ENCODE assay signal across 18 cellular contexts in genomic region chr3:14016900-14017475, GRCh38.
A peak's percentile ranks its signal among the peaks of the same experiment; 100 is the strongest.
DNase-seq lines count a peak whose midpoint lies in the region; ATAC-seq and TF ChIP-seq lines count a peak whose summit lies in the region.
"Had no signal": no experiment of that assay in that cellular context is flagged by ENCODE, and none has a peak within 500 bp of the region (broad histone marks: within the 10 kb centered on the region; RNA-seq: fewer than 3 reads in every experiment).

No MANE protein-coding gene starts in this region.

- H3K27ac ChIP-seq in HEK293 (ENCODE audit: extremely low read depth, low read depth, low read length) = no peak overlapping the region
- peak overlapping the region in 19 of 21 experiments; percentile 16 to 81 (median 66) for H3K27ac ChIP-seq in skin epidermis
- H3K27ac ChIP-seq: neutrophil, SJSA1, tibial artery, WERI-Rb-1 had no signal

- no peaks in the 10 kb centered on the region for H3K4me1 Mint-ChIP-seq in activated naive CD4-positive, alpha-beta T cell treated with anti-CD3 and anti-CD28 coated beads, Interleukin-2, amount 10 ng/mL, durations not matched to agents 7 days and 5 days
- H3K4me1 Mint-ChIP-seq: activated CD4-positive, alpha-beta memory T cell treated with anti-CD3 and anti-CD28 coated beads, Interleukin-2, amount 10 ng/mL, durations not matched to agents 7 days and 5 days had no signal

- no peaks in the 10 kb centered on the region for H3K9me3 Mint-ChIP-seq in activated naive CD4-positive, alpha-beta T cell treated with anti-CD3 and anti-CD28 coated beads, Interleukin-2, amount 10 ng/mL, durations not matched to agents 7 days and 5 days
- H3K9me3 Mint-ChIP-seq: activated CD4-positive, alpha-beta memory T cell treated with anti-CD3 and anti-CD28 coated beads, Interleukin-2, amount 10 ng/mL, durations not matched to agents 7 days and 5 days had no signal

- H3K4me3 ChIP-seq in HEK293 (ENCODE audit: low read depth, low read length) = no peak overlapping the region
- H3K4me3 ChIP-seq in epithelial cell of esophagus (ENCODE audit: low read length) = peak overlapping the region; percentile 34
- H3K4me3 ChIP-seq in skin epidermis = peak overlapping the region in 4 of 7 experiments; percentile 10 to 28 (median 12)
- H3K4me3 ChIP-seq: SJSA1, tibial artery had no signal

- CTCF ChIA-PET in HEK293 (lab: Yijun Ruan, JAX) = no interaction called here
- CTCF ChIA-PET in activated naive CD4-positive, alpha-beta T cell treated with anti-CD3 and anti-CD28 coated beads, Interleukin-2, amount 10 ng/mL, durations not matched to agents 7 days and 5 days (lab: Charles Lee) = no interaction called here

- POLR2A ChIA-PET in HEK293 (lab: Yijun Ruan, JAX) = interaction anchor here (1.3 kb wide), 1 partner anchor 14 kb away, joined by 3 read pairs; no protein-coding TSS in a partner anchor

- H3K4me3 Mint-ChIP-seq in activated naive CD4-positive, alpha-beta T cell treated with anti-CD3 and anti-CD28 coated beads, Interleukin-2, amount 10 ng/mL, durations not matched to agents 7 days and 5 days = no peak overlapping the region
- H3K4me3 Mint-ChIP-seq: activated CD4-positive, alpha-beta memory T cell treated with anti-CD3 and anti-CD28 coated beads, Interleukin-2, amount 10 ng/mL, durations not matched to agents 7 days and 5 days had no signal

- no peaks in the 10 kb centered on the region for H3K36me3 Mint-ChIP-seq in activated naive CD4-positive, alpha-beta T cell treated with anti-CD3 and anti-CD28 coated beads, Interleukin-2, amount 10 ng/mL, durations not matched to agents 7 days and 5 days

- DNase-seq in NCI-H526 treated with DMSO at 0.1 percent for 48 hours (lab: John Stamatoyannopoulos, UW) = peak; percentile 53
- peak; percentile 92 for DNase-seq in epithelial cell of esophagus (ENCODE audit: low read depth)
- DNase-seq in activated naive CD4-positive, alpha-beta T cell treated with anti-CD3 and anti-CD28 coated beads, Interleukin-2, amount 10 ng/mL, durations not matched to agents 7 days and 5 days = no peak
- DNase-seq in GM13976 (ENCODE audit: low spot score) = no peak
- DNase-seq in inferior parietal cortex (ENCODE audit: extremely low spot score) = no peak
- DNase-seq: activated CD4-positive, alpha-beta memory T cell treated with anti-CD3 and anti-CD28 coated beads, Interleukin-2, amount 10 ng/mL, durations not matched to agents 7 days and 5 days; amniotic stem cell; NCI-H524; retina; stimulated activated CD4-positive, alpha-beta T cell treated with anti-CD3 and anti-CD28 coated beads, Interleukin-15, amount 100 ng/mL, for 24 hours; T-helper 2 cell; tibial artery; WERI-Rb-1 had no signal

- H3K4me1 ChIP-seq in HEK293 (ENCODE audit: control insufficient read depth, insufficient read depth, low read length) = no peaks in the 10 kb centered on the region
- H3K4me1 ChIP-seq: SJSA1, tibial artery had no signal

- H3K36me3 ChIP-seq in HEK293 (ENCODE audit: control insufficient read depth in 2 of 2, insufficient read depth in 1 of 2, low read length in 2 of 2) = no peaks in the 10 kb centered on the region
- H3K36me3 ChIP-seq: neutrophil, SJSA1, tibial artery, WERI-Rb-1 had no signal

- peaks cover 12% of the 10 kb centered on the region for H3K27me3 Mint-ChIP-seq in activated naive CD4-positive, alpha-beta T cell treated with anti-CD3 and anti-CD28 coated beads, Interleukin-2, amount 10 ng/mL, durations not matched to agents 7 days and 5 days

- in situ Hi-C loops in GM13976 (cut with MboI; ENCODE audit: low sequenced_read_pairs, unreplicated experiment) = no loop called here

- no peak for ATAC-seq in GM21529 (IDR thresholded peaks at IDR 0.05; ENCODE audit: unreplicated experiment)

- TF ChIP-seq CTCF in HEK293 (tag by site-specific recombination; IDR thresholded peaks at IDR 0.05) (no peak), epithelial cell of esophagus (IDR thresholded peaks at IDR 0.05; ENCODE audit: insufficient read depth, low read depth, low read length, missing control alignments) (no peak), GM13976 (IDR thresholded peaks at IDR 0.05; ENCODE audit: borderline replicate concordance, control extremely low read depth, extremely low read depth, insufficient read depth, missing control alignments) (no peak)

- H3K9me3 ChIP-seq in HEK293 (ENCODE audit: control insufficient read depth, insufficient read depth, low read depth, low read length) = no peaks in the 10 kb centered on the region
- H3K9me3 ChIP-seq: neutrophil, SJSA1 had no signal

- no peak overlapping the region for H3K27ac Mint-ChIP-seq in activated naive CD4-positive, alpha-beta T cell treated with anti-CD3 and anti-CD28 coated beads, Interleukin-2, amount 10 ng/mL, durations not matched to agents 7 days and 5 days
- H3K27ac Mint-ChIP-seq: activated CD4-positive, alpha-beta memory T cell treated with anti-CD3 and anti-CD28 coated beads, Interleukin-2, amount 10 ng/mL, durations not matched to agents 7 days and 5 days had no signal

TF ChIP-seq in HEK293, 187 proteins besides CTCF, POLR2A, EP300 and RAD21:
- TF ChIP-seq KLF1 (tag by site-specific recombination; IDR thresholded peaks at IDR 0.05) (peak; percentile 94), ZBTB6 (tag by site-specific recombination; IDR thresholded peaks at IDR 0.05) (no peak), KLF17 (tag by site-specific recombination; IDR thresholded peaks at IDR 0.05) (peak; percentile 64; the same call in 1 of the 2 replicates), ZIC2 (tag by site-specific recombination; IDR thresholded peaks at IDR 0.05) (peak; percentile 74)
TF ChIP-seq in HEK293: peak in this region for 3.

Comparison
In these comparisons a context has a peak if more than half of its experiments do, and no peak if none do; other contexts are left out.
1. DNase-seq: peak in NCI-H526 treated with DMSO at 0.1 percent for 48 hours (single experiment) and epithelial cell of esophagus (single experiment); none in activated naive CD4-positive, alpha-beta T cell treated with anti-CD3 and anti-CD28 coated beads, Interleukin-2, amount 10 ng/mL, durations not matched to agents 7 days and 5 days (single experiment), GM13976 (single experiment) and inferior parietal cortex (single experiment).